ENCODE assay signal across 8 cellular contexts in the genomic region with DNA sequence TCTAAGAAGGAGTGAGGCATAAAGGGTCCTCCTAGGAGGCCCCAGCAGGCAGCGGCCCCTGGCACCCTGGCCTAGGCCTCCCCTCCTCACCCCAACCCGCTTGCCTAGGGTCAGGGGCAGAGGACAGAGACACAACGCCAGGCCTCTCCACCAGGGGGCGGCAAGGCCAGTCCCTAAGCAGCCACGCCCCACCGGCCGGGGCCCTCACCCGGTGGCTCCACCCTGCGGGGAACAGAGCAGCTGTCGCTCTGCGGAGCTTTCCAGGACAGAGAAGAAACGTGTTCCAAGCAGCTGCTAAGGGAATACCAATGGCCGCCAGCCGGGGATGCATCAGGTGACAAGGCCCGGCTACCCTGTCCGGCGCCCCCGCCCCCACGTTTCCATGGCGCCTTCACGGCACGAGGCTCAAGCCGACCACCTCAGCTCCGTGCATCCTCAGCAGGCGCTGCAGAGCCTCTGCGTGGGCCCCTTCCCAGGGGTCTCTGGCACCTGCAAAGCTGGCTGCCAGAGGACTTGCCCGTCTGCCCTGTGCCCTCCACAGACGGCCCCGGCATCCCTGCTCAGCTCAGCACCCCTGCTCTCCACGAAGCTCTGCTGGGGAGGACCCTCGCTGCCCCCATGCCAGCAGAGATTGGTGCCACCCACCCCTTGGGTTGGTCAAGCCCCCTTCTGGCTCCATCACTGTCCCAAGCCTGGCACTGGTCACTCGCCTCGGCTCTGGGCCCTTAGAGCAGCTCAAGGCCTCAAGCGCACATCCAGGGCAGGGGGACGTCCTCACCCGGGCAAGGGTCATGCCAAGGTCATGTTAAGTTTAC. TPM values are rescaled to one million over a fixed set of nuclear protein-coding genes. Genes with fewer than 3 reads are reported as not detected.
DNase-seq lines count a peak whose midpoint lies in the region; ATAC-seq and TF ChIP-seq lines count a peak whose summit lies in the region.

No MANE protein-coding gene starts in this region.

- H3K4me3 Mint-ChIP-seq in activated B cell treated with CpG ODN at 0.5 μM for 24 hours, result no peak overlapping the region

- no peaks in the 10 kb centered on the region for H3K9me3 Mint-ChIP-seq in activated B cell treated with CpG ODN at 0.5 μM for 24 hours

- ATAC-seq in HG02973 (IDR thresholded peaks at IDR 0.05; ENCODE audit: unreplicated experiment) (peak; percentile 43), activated B cell treated with CpG ODN at 0.5 μM for 24 hours (ENCODE audit: low read depth) (peak; percentile 99), HG03025 (IDR thresholded peaks at IDR 0.05; ENCODE audit: low FRiP score, unreplicated experiment) (no peak)

- peak; percentile 83 for DNase-seq in ELR (ENCODE audit: low read depth)
- DNase-seq in NCI-H2196 (lab: John Stamatoyannopoulos, UW; ENCODE audit: unreplicated experiment), result peak; percentile 96
- DNase-seq in activated B cell treated with CpG ODN at 0.5 μM for 24 hours, result peak; percentile 80
- DNase-seq in cardiac fibroblast (ENCODE audit: low read depth in 2 of 2), result peak; percentile 87
- DNase-seq in iris pigment epithelial cell (ENCODE audit: low read depth), result peak; percentile 79
- DNase-seq in stimulated activated CD4-positive, alpha-beta T cell treated with anti-CD3 and anti-CD28 coated beads, Interleukin-15, amount 100 ng/mL, for 1 hour (ENCODE audit: low read depth in 1 of 2, low spot score in 1 of 2), result peak; percentile 72 to 81

- peak; percentile 47 for TF ChIP-seq CTCF in activated B cell treated with CpG ODN at 0.5 μM for 24 hours (IDR thresholded peaks at IDR 0.05)
- peak; percentile 98 for TF ChIP-seq CTCF in cardiac fibroblast (IDR thresholded peaks at IDR 0.05; ENCODE audit: low read depth, low read length)

- CTCF ChIA-PET in activated B cell treated with CpG ODN at 0.5 μM for 24 hours (lab: Charles Lee), result interaction anchor here (0.6 to 3.0 kb wide), 16 partner anchors 10 to 483 kb away, joined by 3 to 25 read pairs (median 4); a partner anchor contains a TSS

- H3K27me3 Mint-ChIP-seq in activated B cell treated with CpG ODN at 0.5 μM for 24 hours, result no peaks in the 10 kb centered on the region

- no peak overlapping the region for H3K27ac Mint-ChIP-seq in activated B cell treated with CpG ODN at 0.5 μM for 24 hours

- POLR2A ChIA-PET in activated B cell treated with CpG ODN at 0.5 μM for 24 hours (lab: Charles Lee), result interaction anchor here (0.9 to 3.3 kb wide), 7 partner anchors 13 to 150 kb away, joined by 3 to 36 read pairs (median 6); a partner anchor contains a TSS

- H3K36me3 Mint-ChIP-seq in activated B cell treated with CpG ODN at 0.5 μM for 24 hours (ENCODE audit: low read depth), result peaks cover 36% of the 10 kb centered on the region

- peak overlapping the region in 1 of 2 donors; percentile 4 for H3K4me3 ChIP-seq in cardiac fibroblast (replicated peaks in 1 of 2; ENCODE audit: low read depth in 2 of 2, low read length in 2 of 2)

- intact Hi-C loops in activated B cell treated with CpG ODN at 0.5 μM for 24 hours (cut with micrococcal nuclease), result loop anchor here (1.0 to 5.0 kb wide), 3 partner anchors 12 to 498 kb away; no protein-coding TSS in a partner anchor

- H3K4me1 Mint-ChIP-seq in activated B cell treated with CpG ODN at 0.5 μM for 24 hours, result peaks cover 38% of the 10 kb centered on the region

RNA-seq across cellular contexts. Expression of a gene that starts 5.6 kb away (rescaled TPM):
- total RNA-seq in activated B cell treated with CpG ODN at 0.5 μM for 24 hours, result 56.4 and 59.3 TPM in 2 replicates

RNA-seq across cellular contexts. Expression of a gene that starts 14.3 kb away (rescaled TPM):
- total RNA-seq in activated B cell treated with CpG ODN at 0.5 μM for 24 hours, result 10.0 and 11.3 TPM in 2 replicates

RNA-seq across cellular contexts. Expression of a gene that starts 15.6 kb away (rescaled TPM):
- total RNA-seq in activated B cell treated with CpG ODN at 0.5 μM for 24 hours, result 1.5 and 1.7 TPM in 2 replicates

RNA-seq across cellular contexts. Expression of a gene that starts 20.0 kb away (rescaled TPM):
- 31.6 and 39.4 TPM in 2 replicates for total RNA-seq in activated B cell treated with CpG ODN at 0.5 μM for 24 hours

RNA-seq across cellular contexts. Expression of a gene that starts 22.7 kb away (rescaled TPM):
- total RNA-seq in activated B cell treated with CpG ODN at 0.5 μM for 24 hours, result 0.56 and 0.93 TPM in 2 replicates
